ENCODE assay signal across 8 cellular contexts in genomic region chr10:61900829-61901783, GRCh38. TPM values are rescaled to one million over a fixed set of nuclear protein-coding genes. Genes with fewer than 3 reads are reported as not detected.
DNase-seq lines count a peak whose midpoint lies in the region; ATAC-seq, FAIRE-seq and TF ChIP-seq lines count a peak whose summit lies in the region.

A gene with protein sequence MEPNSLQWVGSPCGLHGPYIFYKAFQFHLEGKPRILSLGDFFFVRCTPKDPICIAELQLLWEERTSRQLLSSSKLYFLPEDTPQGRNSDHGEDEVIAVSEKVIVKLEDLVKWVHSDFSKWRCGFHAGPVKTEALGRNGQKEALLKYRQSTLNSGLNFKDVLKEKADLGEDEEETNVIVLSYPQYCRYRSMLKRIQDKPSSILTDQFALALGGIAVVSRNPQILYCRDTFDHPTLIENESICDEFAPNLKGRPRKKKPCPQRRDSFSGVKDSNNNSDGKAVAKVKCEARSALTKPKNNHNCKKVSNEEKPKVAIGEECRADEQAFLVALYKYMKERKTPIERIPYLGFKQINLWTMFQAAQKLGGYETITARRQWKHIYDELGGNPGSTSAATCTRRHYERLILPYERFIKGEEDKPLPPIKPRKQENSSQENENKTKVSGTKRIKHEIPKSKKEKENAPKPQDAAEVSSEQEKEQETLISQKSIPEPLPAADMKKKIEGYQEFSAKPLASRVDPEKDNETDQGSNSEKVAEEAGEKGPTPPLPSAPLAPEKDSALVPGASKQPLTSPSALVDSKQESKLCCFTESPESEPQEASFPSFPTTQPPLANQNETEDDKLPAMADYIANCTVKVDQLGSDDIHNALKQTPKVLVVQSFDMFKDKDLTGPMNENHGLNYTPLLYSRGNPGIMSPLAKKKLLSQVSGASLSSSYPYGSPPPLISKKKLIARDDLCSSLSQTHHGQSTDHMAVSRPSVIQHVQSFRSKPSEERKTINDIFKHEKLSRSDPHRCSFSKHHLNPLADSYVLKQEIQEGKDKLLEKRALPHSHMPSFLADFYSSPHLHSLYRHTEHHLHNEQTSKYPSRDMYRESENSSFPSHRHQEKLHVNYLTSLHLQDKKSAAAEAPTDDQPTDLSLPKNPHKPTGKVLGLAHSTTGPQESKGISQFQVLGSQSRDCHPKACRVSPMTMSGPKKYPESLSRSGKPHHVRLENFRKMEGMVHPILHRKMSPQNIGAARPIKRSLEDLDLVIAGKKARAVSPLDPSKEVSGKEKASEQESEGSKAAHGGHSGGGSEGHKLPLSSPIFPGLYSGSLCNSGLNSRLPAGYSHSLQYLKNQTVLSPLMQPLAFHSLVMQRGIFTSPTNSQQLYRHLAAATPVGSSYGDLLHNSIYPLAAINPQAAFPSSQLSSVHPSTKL (plus strand): TSS chr10:61901699. CDS start chr10:61901710, 11 bp downstream.

- no peaks in the 10 kb centered on the region for H3K36me3 ChIP-seq in BJ (ENCODE audit: control insufficient read depth, insufficient read depth, low read length)
- H3K36me3 ChIP-seq in muscle layer of colon (ENCODE audit: insufficient read depth, low read length), result no peaks in the 10 kb centered on the region
- no peaks in the 10 kb centered on the region for H3K36me3 ChIP-seq in thoracic aorta

- TF ChIP-seq CTCF in BJ (IDR thresholded peaks at IDR 0.05; ENCODE audit: insufficient read depth, low read depth, low read length), result no peak
- TF ChIP-seq CTCF in thoracic aorta (IDR thresholded peaks at IDR 0.05), result no peak

- peak; percentile 57 for FAIRE-seq in H54 (lab: Jason Lieb, UNC)

- CTCF ChIA-PET in BJ (lab: Yijun Ruan, JAX), result interaction anchor here (0.7 to 2.8 kb wide), 6 partner anchors 55 to 153 kb away, joined by 3 to 10 read pairs (median 4); no protein-coding TSS in a partner anchor

- no peaks in the 10 kb centered on the region for H3K9me3 ChIP-seq in muscle layer of colon (ENCODE audit: low read length)
- no peaks in the 10 kb centered on the region for H3K9me3 ChIP-seq in thoracic aorta

- H3K4me1 ChIP-seq in muscle layer of colon (ENCODE audit: insufficient read depth, low read length) (peaks cover 26% of the 10 kb centered on the region), thoracic aorta (ENCODE audit: control insufficient read depth in 1 of 2, low read depth in 2 of 2) (peaks cover 17 to 40% of the 10 kb centered on the region in 2 donors)

- POLR2A ChIA-PET in BJ (lab: Charles Lee), result interaction anchor here (0.7 kb wide), 1 partner anchor 154 kb away, joined by 3 read pairs; no protein-coding TSS in a partner anchor

- H3K4me3 ChIP-seq in BJ (ENCODE audit: low read depth, low read length) (peak within 1 kb of the TSS; percentile 57), muscle layer of colon (ENCODE audit: low read depth in 1 of 2, low read length in 2 of 2) (peak within 1 kb of the TSS; percentile 72 to 96), thoracic aorta (peak within 1 kb of the TSS; percentile 97)

- H3K27me3 ChIP-seq in BJ (ENCODE audit: control insufficient read depth, insufficient read depth, low read length), result no peaks in the 10 kb centered on the region
- H3K27me3 ChIP-seq in muscle layer of colon (ENCODE audit: control insufficient read depth in 1 of 2, insufficient read depth in 2 of 2, low read length in 2 of 2), result no peaks in the 10 kb centered on the region
- no peaks in the 10 kb centered on the region for H3K27me3 ChIP-seq in thoracic aorta (replicated peaks; ENCODE audit: insufficient read depth)

- ATAC-seq in thoracic aorta (ENCODE audit: insufficient number of reproducible peaks, low FRiP score, low read depth) (no peak), HG03159 (IDR thresholded peaks at IDR 0.05; ENCODE audit: unreplicated experiment) (no peak)

- H3K27ac ChIP-seq in muscle layer of colon (ENCODE audit: low read depth, low read length) (peak within 1 kb of the TSS; percentile 97), thoracic aorta (peak within 1 kb of the TSS; percentile 98 to 99)

- no peak for DNase-seq in BJ (ENCODE audit: low read depth)
- no peak for DNase-seq in H54 (ENCODE audit: insufficient read length, low spot score)
- DNase-seq in NOMO-1 treated with dmso at 0.1 percent for 144 hours (lab: John Stamatoyannopoulos, UW; ENCODE audit: unreplicated experiment), result peak; percentile 32
- DNase-seq in activated effector memory CD4-positive, alpha-beta T cell treated with Interleukin-2 at 50 U/mL for 16 hours, result peak; percentile 18
- peak; percentile 79 for DNase-seq in fibroblast of peridontal ligament (ENCODE audit: extremely low read depth)
- DNase-seq in thoracic aorta (ENCODE audit: low spot score), result no peak

- TF ChIP-seq POLR2A in H54 (IDR thresholded peaks at IDR 0.05; ENCODE audit: low read depth, low read length), result peak; percentile 52

- H3K9ac ChIP-seq in muscle layer of colon (ENCODE audit: low read length), result peak within 1 kb of the TSS; percentile 79

RNA-seq across cellular contexts. Expression of the gene that starts here (rescaled TPM):
- 73.8 and 74.5 TPM in 2 replicates for polyA plus RNA-seq in BJ (2011; rRNA removed)
- polyA minus RNA-seq in BJ (2011; rRNA and poly(A)+ RNA removed), result 175 and 186 TPM in 2 replicates
- total RNA-seq in thoracic aorta, result 10 to 100 TPM; 60.7 to 80.4 TPM

Comparison
In these comparisons a context has a peak if more than half of its experiments do, and no peak if none do; other contexts are left out.
1. DNase-seq: peak in NOMO-1 treated with dmso at 0.1 percent for 144 hours (single experiment), activated effector memory CD4-positive, alpha-beta T cell treated with Interleukin-2 at 50 U/mL for 16 hours (single experiment) and fibroblast of peridontal ligament (single experiment); none in BJ (single experiment), H54 (single experiment) and thoracic aorta (single experiment).
2. Peak in every context shown above with its lines, with median percentiles within 50 percentile points of each other: H3K4me3 ChIP-seq.